Comparison of ENCODE assay signal across 15 cellular contexts in the genomic region with DNA sequence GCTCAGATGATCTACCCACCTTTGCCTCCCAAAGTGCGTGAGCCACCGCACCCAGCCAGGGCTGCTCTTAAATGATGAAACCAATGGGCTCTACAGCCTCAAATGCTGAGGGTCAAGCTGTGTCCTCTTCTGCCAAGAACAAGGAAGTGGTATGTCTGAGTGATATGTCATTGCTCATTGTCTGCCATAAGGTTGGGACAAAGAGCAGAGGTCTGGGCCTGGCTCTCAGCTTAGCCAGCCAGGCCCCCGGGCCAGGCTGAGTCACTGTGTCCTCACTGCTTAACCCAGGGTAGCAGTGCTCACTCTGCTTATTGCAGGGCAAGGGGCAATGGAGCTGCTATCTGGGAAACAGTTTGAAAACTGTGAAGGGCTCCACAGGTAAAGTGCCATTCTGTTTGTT. TPM values are rescaled to one million over a fixed set of nuclear protein-coding genes. Genes with fewer than 3 reads are reported as not detected.
DNase-seq lines count a peak whose midpoint lies in the region; ATAC-seq, FAIRE-seq and TF ChIP-seq lines count a peak whose summit lies in the region.
"Had no signal": no experiment of that assay in that cellular context is flagged by ENCODE, and none has a peak within 500 bp of the region (broad histone marks: within the 10 kb centered on the region; RNA-seq: fewer than 3 reads in every experiment).

No MANE protein-coding gene starts in this region.

- peak overlapping the region in 1 of 3 donors; percentile 62 for H3K27ac ChIP-seq in right lobe of liver
- H3K27ac ChIP-seq: brain microvascular endothelial cell had no signal

- WGBS in right lobe of liver (ENCODE audit: insufficient coverage, low coverage, low lambda C conversion rate, missing lambda C conversion rate), result 50% methylated on average over 1 of the region's 3 CpGs

- TF ChIP-seq POLR2A in right lobe of liver (IDR thresholded peaks at IDR 0.05), result no peak

- peak; percentile 81 for DNase-seq in BE2C
- DNase-seq in HTR-8/SVneo (ENCODE audit: insufficient read length, low spot score), result peak; percentile 54
- DNase-seq in T1000 (lab: John Stamatoyannopoulos, UW), result peak; percentile 33
- DNase-seq in right lobe of liver, result peak in 1 of 3 donors; percentile 80
- no peak for DNase-seq in hepatic stellate cell (ENCODE audit: low spot score)
- no peak for DNase-seq in NCI-H1436 treated with DMSO at 0.1 percent for 48 hours (lab: John Stamatoyannopoulos, UW)
- no peak for DNase-seq in SHP77 treated with DMSO at 0.1 percent for 48 hours (lab: John Stamatoyannopoulos, UW)
- DNase-seq: brain microvascular endothelial cell; immature natural killer cell; MM.1S; NCI-H526; stimulated activated CD4-positive, alpha-beta T cell treated with anti-CD3 and anti-CD28 coated beads, Interleukin-2, amount 100 ng/mL, for 24 hours; stimulated activated naive CD8-positive, alpha-beta T cell treated with anti-CD3 and anti-CD28 coated beads, Interleukin-15, amount 100 ng/mL, for 72 hours had no signal

- H3K36me3 ChIP-seq in BE2C (no peaks in the 10 kb centered on the region), right lobe of liver (no peaks in the 10 kb centered on the region)
- H3K36me3 ChIP-seq: brain microvascular endothelial cell had no signal

- intact Hi-C loops in right lobe of liver (cut with DNase I), result no loop called here

- H3K9me3 ChIP-seq in BE2C, result no peaks in the 10 kb centered on the region
- H3K9me3 ChIP-seq in right lobe of liver, result no peaks in the 10 kb centered on the region

- FAIRE-seq in HTR-8/SVneo (lab: Jason Lieb, UNC), result no peak
- FAIRE-seq: H54 had no signal

- no peaks in the 10 kb centered on the region for H3K27me3 ChIP-seq in BE2C
- H3K27me3 ChIP-seq in right lobe of liver, result no peaks in the 10 kb centered on the region
- H3K27me3 ChIP-seq: brain microvascular endothelial cell had no signal

- H3K4me3 ChIP-seq in BE2C (ENCODE audit: low read depth, low read length) (no peak overlapping the region), right lobe of liver (no peak overlapping the region)

- H3K4me1 ChIP-seq in BE2C (peaks cover 9% of the 10 kb centered on the region), right lobe of liver (peaks cover 0 to 7% (median 3%) of the 10 kb centered on the region in 4 donors)

- ATAC-seq in right lobe of liver, result peak; percentile 7 to 68 (median 48)
- no peak for ATAC-seq in GM18873 (IDR thresholded peaks at IDR 0.05; ENCODE audit: low FRiP score, unreplicated experiment)
- ATAC-seq: stimulated activated naive CD8-positive, alpha-beta T cell treated with anti-CD3 and anti-CD28 coated beads, Interleukin-15, amount 100 ng/mL, for 72 hours had no signal

- TF ChIP-seq CTCF in BE2C (IDR thresholded peaks at IDR 0.05; ENCODE audit: low read depth, low read length), result no peak
- no peak for TF ChIP-seq CTCF in right lobe of liver (IDR thresholded peaks at IDR 0.05)

RNA-seq across cellular contexts. Expression of gene ETS2, which starts 8.3 kb away (rescaled TPM):
- 21.9 TPM for polyA plus RNA-seq in BE2C (2012; ENCODE audit: insufficient read depth, insufficient read length, low read depth)
- 100 to 1,000 TPM in 4 of 6 experiments, 10 to 100 TPM in 2; 38.3 to 252 (median 129) TPM for total RNA-seq in right lobe of liver

Comparison
In these comparisons a context has a peak if more than half of its experiments do, and no peak if none do; other contexts are left out.
1. DNase-seq: peak in BE2C (single experiment), HTR-8/SVneo (single experiment) and T1000 (single experiment); none in hepatic stellate cell (single experiment), NCI-H1436 treated with DMSO at 0.1 percent for 48 hours (single experiment) and SHP77 treated with DMSO at 0.1 percent for 48 hours (single experiment).